Comparison of ENCODE assay signal across 9 cellular contexts in genomic region chr2:10452334-10452733, GRCh38. TPM values are rescaled to one million over a fixed set of nuclear protein-coding genes. Genes with fewer than 3 reads are reported as not detected.
DNase-seq lines count a peak whose midpoint lies in the region; ATAC-seq lines count a peak whose summit lies in the region.
"Had no signal": no experiment of that assay in that cellular context is flagged by ENCODE, and none has a peak within 500 bp of the region (broad histone marks: within the 10 kb centered on the region; RNA-seq: fewer than 3 reads in every experiment).

No MANE protein-coding gene starts in this region.

- H3K9me3 ChIP-seq in MG63 (no peaks in the 10 kb centered on the region), mesenchymal stem cell (ENCODE audit: control insufficient read depth, low read length) (no peaks in the 10 kb centered on the region)

- H3K23ac ChIP-seq in mesenchymal stem cell (ENCODE audit: low read length in 2 of 2) = no peak overlapping the region

- H2BK15ac ChIP-seq in mesenchymal stem cell (ENCODE audit: low read depth, poor library complexity, severe bottlenecking) = no peak overlapping the region

- H3K36me3 ChIP-seq in MG63 (peaks cover 4% of the 10 kb centered on the region), mesenchymal stem cell (ENCODE audit: control insufficient read depth in 1 of 2, insufficient read depth in 2 of 2, low read depth in 1 of 2, low read length in 2 of 2) (no peaks in the 10 kb centered on the region)

- no peak overlapping the region for H3K9ac ChIP-seq in mesenchymal stem cell (ENCODE audit: low read length)

- peaks cover 21% of the 10 kb centered on the region for H3K4me1 ChIP-seq in mesenchymal stem cell (ENCODE audit: control insufficient read depth, insufficient read depth, low read depth, low read length)

- H3K4me3 ChIP-seq in MG63 (no peak overlapping the region), mesenchymal stem cell (ENCODE audit: insufficient read depth in 1 of 2, low read depth in 1 of 2, low read length in 2 of 2) (no peak overlapping the region)

- no peak overlapping the region for H3K4me2 ChIP-seq in mesenchymal stem cell (ENCODE audit: low read length, poor library complexity, severe bottlenecking)

- H4K91ac ChIP-seq in mesenchymal stem cell (ENCODE audit: low read length) = no peak overlapping the region

- H4K8ac ChIP-seq in mesenchymal stem cell (ENCODE audit: low read length) = no peak overlapping the region

- no peak overlapping the region for H3K18ac ChIP-seq in mesenchymal stem cell (ENCODE audit: low read depth in 1 of 2, low read length in 2 of 2)

- WGBS in mesenchymal stem cell = 59% methylated on average over 3 of the region's 3 CpGs

- no peak overlapping the region for H2BK5ac ChIP-seq in mesenchymal stem cell (ENCODE audit: low read depth, low read length, poor library complexity, severe bottlenecking)

- H3K27ac ChIP-seq in mesenchymal stem cell (ENCODE audit: low read length, poor library complexity, severe bottlenecking) = no peak overlapping the region

- peaks cover 2% of the 10 kb centered on the region for H3K79me1 ChIP-seq in mesenchymal stem cell (replicated peaks; ENCODE audit: low read length, poor library complexity, severe bottlenecking)

- H2AFZ ChIP-seq in mesenchymal stem cell (ENCODE audit: low read depth, low read length) = no peak overlapping the region

- DNase-seq in COR-L47 (lab: John Stamatoyannopoulos, UW) (peak; percentile 82), MG63 (peak; percentile 94), astrocyte of the hippocampus (ENCODE audit: low read depth, low spot score) (peak; percentile 58), mesenchymal stem cell (peak; percentile 64), NOMO-1 treated with DMSO at 0.1 percent for 48 hours (lab: John Stamatoyannopoulos, UW; ENCODE audit: unreplicated experiment) (no peak), NCI-H2227 treated with DMSO at 0.1 percent for 48 hours (lab: John Stamatoyannopoulos, UW) (no peak)
- DNase-seq: activated gamma-delta T cell had no signal

- H2BK120ac ChIP-seq in mesenchymal stem cell (ENCODE audit: low read depth, low read length) = no peak overlapping the region

- H3K14ac ChIP-seq in mesenchymal stem cell (ENCODE audit: low read length in 2 of 2) = no peak overlapping the region

- H2BK12ac ChIP-seq in mesenchymal stem cell (ENCODE audit: low read length in 2 of 2) = no peak overlapping the region

- ATAC-seq in HG02970 (IDR thresholded peaks at IDR 0.05; ENCODE audit: low FRiP score, unreplicated experiment) (no peak), GM21619 (IDR thresholded peaks at IDR 0.05; ENCODE audit: unreplicated experiment) (no peak)

- no peak overlapping the region for H3K4ac ChIP-seq in mesenchymal stem cell (ENCODE audit: low read depth in 1 of 2, low read length in 2 of 2)

- no peak overlapping the region for H2AK5ac ChIP-seq in mesenchymal stem cell (ENCODE audit: low read length, severe bottlenecking)

- no peaks in the 10 kb centered on the region for H3K27me3 ChIP-seq in MG63
- no peaks in the 10 kb centered on the region for H3K27me3 ChIP-seq in mesenchymal stem cell (ENCODE audit: control insufficient read depth in 1 of 2, insufficient read depth in 1 of 2, low read length in 2 of 2)

RNA-seq across cellular contexts. Expression of gene ODC1, which starts 4.2 kb away (rescaled TPM):
- total RNA-seq in MG63 (2014; rRNA removed; shearing (Covaris generic); ENCODE audit: low replicate concordance) = 471 and 646 TPM in 2 replicates
- polyA plus RNA-seq in mesenchymal stem cell (2013, experiment 1 of 2) = 32.1 TPM
- 33.0 TPM for polyA plus RNA-seq in mesenchymal stem cell (2013, experiment 2 of 2)

Comparison
In these comparisons a context has a peak if more than half of its experiments do, and no peak if none do; other contexts are left out.
1. DNase-seq: peak in COR-L47 (single experiment), MG63 (single experiment), astrocyte of the hippocampus (single experiment) and mesenchymal stem cell (single experiment); none in NOMO-1 treated with DMSO at 0.1 percent for 48 hours (single experiment) and NCI-H2227 treated with DMSO at 0.1 percent for 48 hours (single experiment).